ENCODE assay signal across 1 cellular context in the genomic region with DNA sequence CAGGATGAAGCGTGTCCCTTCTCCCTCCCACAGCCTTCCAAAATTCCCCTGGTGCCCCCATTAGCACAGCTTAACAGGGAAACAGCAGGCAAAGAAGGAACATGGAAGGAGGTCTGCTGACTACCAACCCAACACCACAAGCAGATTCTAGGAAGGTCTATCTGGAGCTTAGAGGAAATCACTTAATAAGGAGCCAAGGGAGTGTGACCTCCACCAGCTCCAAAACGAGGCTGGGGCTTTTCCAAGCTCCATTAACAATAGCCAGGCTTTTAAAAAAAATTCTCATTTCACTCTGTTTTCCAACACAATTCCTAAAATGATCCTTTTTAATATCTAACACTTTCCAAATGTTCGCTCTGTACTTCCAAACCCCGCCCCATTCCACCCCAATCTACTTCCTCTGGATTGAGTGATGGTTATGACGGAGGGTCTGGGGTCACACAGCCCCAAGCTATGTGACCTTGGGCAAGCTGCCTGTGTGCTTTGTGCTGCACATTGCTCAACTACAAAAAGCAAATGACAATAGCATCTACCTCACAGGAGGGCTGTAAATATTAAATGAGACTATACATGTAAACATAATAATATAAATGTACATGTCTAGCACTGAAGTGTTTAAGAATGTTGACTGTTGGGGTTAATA.
TF ChIP-seq lines count a peak whose summit lies in the region.

No MANE protein-coding gene starts in this region.

TF ChIP-seq in HepG2, 621 proteins besides CTCF, POLR2A, EP300 and RAD21 (continues in another document):
- TF ChIP-seq NFATC3 (CRISPR knock-in tag; IDR thresholded peaks at IDR 0.05) (0 out of 2 replicates have a peak, but pooled peaks have one; percentile 36), ZNF709 (CRISPR knock-in tag; IDR thresholded peaks at IDR 0.05) (no peak), GABPB1 (CRISPR knock-in tag; IDR thresholded peaks at IDR 0.05) (peak; percentile 26; the same call in 1 of the 2 replicates), HDAC1 (CRISPR knock-in tag; IDR thresholded peaks at IDR 0.05) (peak; percentile 39; the same call in 1 of the 2 replicates), SMAD1 (CRISPR knock-in tag; IDR thresholded peaks at IDR 0.05; ENCODE audit: borderline replicate concordance, low read depth) (no peak), CREB1 (IDR thresholded peaks at IDR 0.05) (peak; percentile 19; the same call in 1 of the 2 replicates), CREB1 (CRISPR knock-in tag; IDR thresholded peaks at IDR 0.05) (no peak), KDM4B (CRISPR knock-in tag; IDR thresholded peaks at IDR 0.05) (peak; percentile 86), SP140L (CRISPR knock-in tag; IDR thresholded peaks at IDR 0.05; ENCODE audit: borderline replicate concordance) (0 out of 2 replicates have a peak, but pooled peaks have one; percentile 66), TEAD3 (CRISPR knock-in tag; optimal IDR thresholded peaks at IDR 0.05; ENCODE audit: borderline replicate concordance) (peak; percentile 89), ZNF605 (CRISPR knock-in tag; IDR thresholded peaks at IDR 0.05) (0 out of 2 replicates have a peak, but pooled peaks have one; percentile 7), SOX6 (IDR thresholded peaks at IDR 0.05) (no peak), SOX6 (CRISPR knock-in tag; IDR thresholded peaks at IDR 0.05) (peak; percentile 99), TSC22D2 (CRISPR knock-in tag; IDR thresholded peaks at IDR 0.05; ENCODE audit: borderline replicate concordance) (0 out of 2 replicates have a peak, but pooled peaks have one; percentile 22), PCBP2 (optimal IDR thresholded peaks at IDR 0.05; ENCODE audit: low read depth, low read length, poor library complexity, severe bottlenecking) (no peak), NCOA2 (CRISPR knock-in tag; IDR thresholded peaks at IDR 0.05) (peak; percentile 83), FOXP1 (IDR thresholded peaks at IDR 0.05) (0 out of 2 replicates have a peak, but pooled peaks have one; percentile 19), FOXP1 (CRISPR knock-in tag; IDR thresholded peaks at IDR 0.05) (peak; percentile 89), RXRA (CRISPR knock-in tag; IDR thresholded peaks at IDR 0.05) (peak; percentile 66; the same call in 1 of the 2 replicates), JARID2 (CRISPR knock-in tag; IDR thresholded peaks at IDR 0.05; ENCODE audit: insufficient replicate concordance) (no peak), KDM1A (CRISPR knock-in tag; IDR thresholded peaks at IDR 0.05) (0 out of 2 replicates have a peak, but pooled peaks have one; percentile 44), GABPA (IDR thresholded peaks at IDR 0.05; ENCODE audit: low read depth, low read length) (no peak), GABPA (CRISPR knock-in tag; IDR thresholded peaks at IDR 0.05; ENCODE audit: low read depth) (peak; percentile 59; the same call in 1 of the 2 replicates), THAP11 (CRISPR knock-in tag; IDR thresholded peaks at IDR 0.05) (peak; percentile 64), NR2F2 (IDR thresholded peaks at IDR 0.05; ENCODE audit: borderline replicate concordance, low read depth) (peak; percentile 59), ELF1 (CRISPR knock-in tag; IDR thresholded peaks at IDR 0.05) (0 out of 2 replicates have a peak, but pooled peaks have one; percentile 15), ZNF264 (CRISPR knock-in tag; IDR thresholded peaks at IDR 0.05) (no peak; the same call in 1 of the 2 replicates), MEF2D (CRISPR knock-in tag; IDR thresholded peaks at IDR 0.05) (no peak), SMC3 (IDR thresholded peaks at IDR 0.05; ENCODE audit: low read length) (no peak), MIXL1 (CRISPR knock-in tag; IDR thresholded peaks at IDR 0.05) (no peak), HNRNPH1 (optimal IDR thresholded peaks at IDR 0.05; ENCODE audit: low read depth, low read length) (no peak), ASH2L (IDR thresholded peaks at IDR 0.05; ENCODE audit: insufficient read length, low read depth, low read length) (peak; percentile 56), HOXA3 (CRISPR knock-in tag; IDR thresholded peaks at IDR 0.05) (peak; percentile 79; the same call in 1 of the 2 replicates), ZNF75D (CRISPR knock-in tag; IDR thresholded peaks at IDR 0.05; ENCODE audit: borderline replicate concordance) (no peak), FOSL2 (CRISPR knock-in tag; IDR thresholded peaks at IDR 0.05) (peak; percentile 77), NR2F6 (IDR thresholded peaks at IDR 0.05) (peak; percentile 79), NR2F6 (CRISPR knock-in tag; IDR thresholded peaks at IDR 0.05) (peak; percentile 94), ZBTB7A (CRISPR knock-in tag; IDR thresholded peaks at IDR 0.05) (peak; percentile 92), ZBTB21 (CRISPR knock-in tag; IDR thresholded peaks at IDR 0.05) (peak; percentile 82), ZMYM2 (CRISPR knock-in tag; IDR thresholded peaks at IDR 0.05) (0 out of 2 replicates have a peak, but pooled peaks have one; percentile 19), ZNF570 (CRISPR knock-in tag; IDR thresholded peaks at IDR 0.05; ENCODE audit: borderline replicate concordance) (no peak), ZBTB38 (CRISPR knock-in tag; IDR thresholded peaks at IDR 0.05) (peak; percentile 74), CEBPG (CRISPR knock-in tag; IDR thresholded peaks at IDR 0.05) (peak; percentile 95), PCBP1 (IDR thresholded peaks at IDR 0.05; ENCODE audit: borderline replicate concordance, low read depth, low read length) (no peak)
- TF ChIP-seq, protein P1, sequence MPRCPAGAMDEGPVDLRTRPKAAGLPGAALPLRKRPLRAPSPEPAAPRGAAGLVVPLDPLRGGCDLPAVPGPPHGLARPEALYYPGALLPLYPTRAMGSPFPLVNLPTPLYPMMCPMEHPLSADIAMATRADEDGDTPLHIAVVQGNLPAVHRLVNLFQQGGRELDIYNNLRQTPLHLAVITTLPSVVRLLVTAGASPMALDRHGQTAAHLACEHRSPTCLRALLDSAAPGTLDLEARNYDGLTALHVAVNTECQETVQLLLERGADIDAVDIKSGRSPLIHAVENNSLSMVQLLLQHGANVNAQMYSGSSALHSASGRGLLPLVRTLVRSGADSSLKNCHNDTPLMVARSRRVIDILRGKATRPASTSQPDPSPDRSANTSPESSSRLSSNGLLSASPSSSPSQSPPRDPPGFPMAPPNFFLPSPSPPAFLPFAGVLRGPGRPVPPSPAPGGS (CRISPR knock-in tag; IDR thresholded peaks at IDR 0.05) = no peak
- TF ChIP-seq, protein P2, sequence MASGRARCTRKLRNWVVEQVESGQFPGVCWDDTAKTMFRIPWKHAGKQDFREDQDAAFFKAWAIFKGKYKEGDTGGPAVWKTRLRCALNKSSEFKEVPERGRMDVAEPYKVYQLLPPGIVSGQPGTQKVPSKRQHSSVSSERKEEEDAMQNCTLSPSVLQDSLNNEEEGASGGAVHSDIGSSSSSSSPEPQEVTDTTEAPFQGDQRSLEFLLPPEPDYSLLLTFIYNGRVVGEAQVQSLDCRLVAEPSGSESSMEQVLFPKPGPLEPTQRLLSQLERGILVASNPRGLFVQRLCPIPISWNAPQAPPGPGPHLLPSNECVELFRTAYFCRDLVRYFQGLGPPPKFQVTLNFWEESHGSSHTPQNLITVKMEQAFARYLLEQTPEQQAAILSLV (CRISPR knock-in tag; IDR thresholded peaks at IDR 0.05; ENCODE audit: borderline replicate concordance) = no peak
- TF ChIP-seq, protein P3, sequence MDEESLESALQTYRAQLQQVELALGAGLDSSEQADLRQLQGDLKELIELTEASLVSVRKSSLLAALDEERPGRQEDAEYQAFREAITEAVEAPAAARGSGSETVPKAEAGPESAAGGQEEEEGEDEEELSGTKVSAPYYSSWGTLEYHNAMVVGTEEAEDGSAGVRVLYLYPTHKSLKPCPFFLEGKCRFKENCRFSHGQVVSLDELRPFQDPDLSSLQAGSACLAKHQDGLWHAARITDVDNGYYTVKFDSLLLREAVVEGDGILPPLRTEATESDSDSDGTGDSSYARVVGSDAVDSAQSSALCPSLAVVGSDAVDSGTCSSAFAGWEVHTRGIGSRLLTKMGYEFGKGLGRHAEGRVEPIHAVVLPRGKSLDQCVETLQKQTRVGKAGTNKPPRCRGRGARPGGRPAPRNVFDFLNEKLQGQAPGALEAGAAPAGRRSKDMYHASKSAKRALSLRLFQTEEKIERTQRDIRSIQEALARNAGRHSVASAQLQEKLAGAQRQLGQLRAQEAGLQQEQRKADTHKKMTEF (CRISPR knock-in tag; IDR thresholded peaks at IDR 0.05) = 0 out of 2 replicates have a peak, but pooled peaks have one; percentile 39
- TF ChIP-seq, protein P4, sequence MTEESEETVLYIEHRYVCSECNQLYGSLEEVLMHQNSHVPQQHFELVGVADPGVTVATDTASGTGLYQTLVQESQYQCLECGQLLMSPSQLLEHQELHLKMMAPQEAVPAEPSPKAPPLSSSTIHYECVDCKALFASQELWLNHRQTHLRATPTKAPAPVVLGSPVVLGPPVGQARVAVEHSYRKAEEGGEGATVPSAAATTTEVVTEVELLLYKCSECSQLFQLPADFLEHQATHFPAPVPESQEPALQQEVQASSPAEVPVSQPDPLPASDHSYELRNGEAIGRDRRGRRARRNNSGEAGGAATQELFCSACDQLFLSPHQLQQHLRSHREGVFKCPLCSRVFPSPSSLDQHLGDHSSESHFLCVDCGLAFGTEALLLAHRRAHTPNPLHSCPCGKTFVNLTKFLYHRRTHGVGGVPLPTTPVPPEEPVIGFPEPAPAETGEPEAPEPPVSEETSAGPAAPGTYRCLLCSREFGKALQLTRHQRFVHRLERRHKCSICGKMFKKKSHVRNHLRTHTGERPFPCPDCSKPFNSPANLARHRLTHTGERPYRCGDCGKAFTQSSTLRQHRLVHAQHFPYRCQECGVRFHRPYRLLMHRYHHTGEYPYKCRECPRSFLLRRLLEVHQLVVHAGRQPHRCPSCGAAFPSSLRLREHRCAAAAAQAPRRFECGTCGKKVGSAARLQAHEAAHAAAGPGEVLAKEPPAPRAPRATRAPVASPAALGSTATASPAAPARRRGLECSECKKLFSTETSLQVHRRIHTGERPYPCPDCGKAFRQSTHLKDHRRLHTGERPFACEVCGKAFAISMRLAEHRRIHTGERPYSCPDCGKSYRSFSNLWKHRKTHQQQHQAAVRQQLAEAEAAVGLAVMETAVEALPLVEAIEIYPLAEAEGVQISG (CRISPR knock-in tag; IDR thresholded peaks at IDR 0.05) = 0 out of 2 replicates have a peak, but pooled peaks have one; percentile 29
- TF ChIP-seq, protein P5, sequence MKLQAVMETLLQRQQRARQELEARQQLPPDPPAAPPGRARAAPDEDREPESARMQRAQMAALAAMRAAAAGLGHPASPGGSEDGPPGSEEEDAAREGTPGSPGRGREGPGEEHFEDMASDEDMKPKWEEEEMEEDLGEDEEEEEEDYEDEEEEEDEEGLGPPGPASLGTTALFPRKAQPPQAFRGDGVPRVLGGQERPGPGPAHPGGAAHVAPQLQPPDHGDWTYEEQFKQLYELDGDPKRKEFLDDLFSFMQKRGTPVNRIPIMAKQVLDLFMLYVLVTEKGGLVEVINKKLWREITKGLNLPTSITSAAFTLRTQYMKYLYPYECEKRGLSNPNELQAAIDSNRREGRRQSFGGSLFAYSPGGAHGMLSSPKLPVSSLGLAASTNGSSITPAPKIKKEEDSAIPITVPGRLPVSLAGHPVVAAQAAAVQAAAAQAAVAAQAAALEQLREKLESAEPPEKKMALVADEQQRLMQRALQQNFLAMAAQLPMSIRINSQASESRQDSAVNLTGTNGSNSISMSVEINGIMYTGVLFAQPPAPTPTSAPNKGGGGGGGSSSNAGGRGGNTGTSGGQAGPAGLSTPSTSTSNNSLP (IDR thresholded peaks at IDR 0.05; ENCODE audit: low read depth, low read length) = peak; percentile 43; the same call in 1 of the 2 replicates
- TF ChIP-seq, protein P6, sequence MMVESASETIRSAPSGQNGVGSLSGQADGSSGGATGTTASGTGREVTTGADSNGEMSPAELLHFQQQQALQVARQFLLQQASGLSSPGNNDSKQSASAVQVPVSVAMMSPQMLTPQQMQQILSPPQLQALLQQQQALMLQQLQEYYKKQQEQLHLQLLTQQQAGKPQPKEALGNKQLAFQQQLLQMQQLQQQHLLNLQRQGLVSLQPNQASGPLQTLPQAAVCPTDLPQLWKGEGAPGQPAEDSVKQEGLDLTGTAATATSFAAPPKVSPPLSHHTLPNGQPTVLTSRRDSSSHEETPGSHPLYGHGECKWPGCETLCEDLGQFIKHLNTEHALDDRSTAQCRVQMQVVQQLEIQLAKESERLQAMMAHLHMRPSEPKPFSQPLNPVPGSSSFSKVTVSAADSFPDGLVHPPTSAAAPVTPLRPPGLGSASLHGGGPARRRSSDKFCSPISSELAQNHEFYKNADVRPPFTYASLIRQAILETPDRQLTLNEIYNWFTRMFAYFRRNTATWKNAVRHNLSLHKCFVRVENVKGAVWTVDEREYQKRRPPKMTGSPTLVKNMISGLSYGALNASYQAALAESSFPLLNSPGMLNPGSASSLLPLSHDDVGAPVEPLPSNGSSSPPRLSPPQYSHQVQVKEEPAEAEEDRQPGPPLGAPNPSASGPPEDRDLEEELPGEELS (CRISPR knock-in tag; IDR thresholded peaks at IDR 0.05) = peak; percentile 91
- TF ChIP-seq, protein P7, sequence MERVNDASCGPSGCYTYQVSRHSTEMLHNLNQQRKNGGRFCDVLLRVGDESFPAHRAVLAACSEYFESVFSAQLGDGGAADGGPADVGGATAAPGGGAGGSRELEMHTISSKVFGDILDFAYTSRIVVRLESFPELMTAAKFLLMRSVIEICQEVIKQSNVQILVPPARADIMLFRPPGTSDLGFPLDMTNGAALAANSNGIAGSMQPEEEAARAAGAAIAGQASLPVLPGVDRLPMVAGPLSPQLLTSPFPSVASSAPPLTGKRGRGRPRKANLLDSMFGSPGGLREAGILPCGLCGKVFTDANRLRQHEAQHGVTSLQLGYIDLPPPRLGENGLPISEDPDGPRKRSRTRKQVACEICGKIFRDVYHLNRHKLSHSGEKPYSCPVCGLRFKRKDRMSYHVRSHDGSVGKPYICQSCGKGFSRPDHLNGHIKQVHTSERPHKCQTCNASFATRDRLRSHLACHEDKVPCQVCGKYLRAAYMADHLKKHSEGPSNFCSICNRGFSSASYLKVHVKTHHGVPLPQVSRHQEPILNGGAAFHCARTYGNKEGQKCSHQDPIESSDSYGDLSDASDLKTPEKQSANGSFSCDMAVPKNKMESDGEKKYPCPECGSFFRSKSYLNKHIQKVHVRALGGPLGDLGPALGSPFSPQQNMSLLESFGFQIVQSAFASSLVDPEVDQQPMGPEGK (CRISPR knock-in tag; IDR thresholded peaks at IDR 0.05) = peak; percentile 77
